Comparison of ENCODE assay signal across 1 cellular context in genomic region chr14:23006544-23007419, GRCh38.
TF ChIP-seq lines count a peak whose summit lies in the region.

No MANE protein-coding gene starts in this region.

TF ChIP-seq in K562, 482 proteins besides CTCF, POLR2A, EP300 and RAD21 (continued from another document):
- TF ChIP-seq DMBX1 (CRISPR knock-in tag; IDR thresholded peaks at IDR 0.05; ENCODE audit: borderline replicate concordance) (peak; percentile 20; the same call in 1 of the 2 replicates), TFAM (CRISPR knock-in tag; conservative IDR thresholded peaks at IDR 0.05) (no peak), MEF2D (tag; conservative IDR thresholded peaks at IDR 0.05; ENCODE audit: low read depth) (0 out of 2 replicates have a peak, but pooled peaks have one; percentile 24), RBBP5 (IDR thresholded peaks at IDR 0.05; ENCODE audit: borderline replicate concordance, insufficient read depth, low read length, poor library complexity, severe bottlenecking) (peak; percentile 94), FOXA3 (CRISPR knock-in tag; conservative IDR thresholded peaks at IDR 0.05 in 1 of 2, IDR thresholded peaks at IDR 0.05 in 1 of 2) (peak in 1 of 2 experiments; percentile 35; a peak in 1 of 4 replicates), ZNF263 (CRISPR knock-in tag; IDR thresholded peaks at IDR 0.05; ENCODE audit: borderline replicate concordance) (peak; percentile 70; the same call in 1 of the 2 replicates), ASH1L (IDR thresholded peaks at IDR 0.05; ENCODE audit: borderline replicate concordance, low read depth, partially characterized antibody) (peak; percentile 91), HDAC1 (IDR thresholded peaks at IDR 0.05) (peak in 1 of 2 experiments; percentile 66; a peak in 1 of 4 replicates), TAF7 (tag; IDR thresholded peaks at IDR 0.05) (peak; percentile 77; the same call in 1 of the 2 replicates), FOXO4 (CRISPR knock-in tag; IDR thresholded peaks at IDR 0.05) (0 out of 2 replicates have a peak, but pooled peaks have one; percentile 60), STAT6 (CRISPR knock-in tag; IDR thresholded peaks at IDR 0.05) (no peak; the same call in none of the 2 replicates), AFF4 (CRISPR knock-in tag; IDR thresholded peaks at IDR 0.05) (peak; percentile 87), CBFA2T3 (IDR thresholded peaks at IDR 0.05) (peak; percentile 50; the same call in 1 of the 2 replicates), THAP7 (CRISPR knock-in tag; IDR thresholded peaks at IDR 0.05) (no peak), ZEB2 (IDR thresholded peaks at IDR 0.05) (no peak), ELK3 (CRISPR knock-in tag; IDR thresholded peaks at IDR 0.05) (no peak), CREB3 (tag; conservative IDR thresholded peaks at IDR 0.05; ENCODE audit: low read depth) (no peak), NR3C1 (CRISPR knock-in tag; IDR thresholded peaks at IDR 0.05) (no peak)
TF ChIP-seq in K562: peak in this region for 171.
